Comparison of ENCODE assay signal across 11 cellular contexts in the genomic region with DNA sequence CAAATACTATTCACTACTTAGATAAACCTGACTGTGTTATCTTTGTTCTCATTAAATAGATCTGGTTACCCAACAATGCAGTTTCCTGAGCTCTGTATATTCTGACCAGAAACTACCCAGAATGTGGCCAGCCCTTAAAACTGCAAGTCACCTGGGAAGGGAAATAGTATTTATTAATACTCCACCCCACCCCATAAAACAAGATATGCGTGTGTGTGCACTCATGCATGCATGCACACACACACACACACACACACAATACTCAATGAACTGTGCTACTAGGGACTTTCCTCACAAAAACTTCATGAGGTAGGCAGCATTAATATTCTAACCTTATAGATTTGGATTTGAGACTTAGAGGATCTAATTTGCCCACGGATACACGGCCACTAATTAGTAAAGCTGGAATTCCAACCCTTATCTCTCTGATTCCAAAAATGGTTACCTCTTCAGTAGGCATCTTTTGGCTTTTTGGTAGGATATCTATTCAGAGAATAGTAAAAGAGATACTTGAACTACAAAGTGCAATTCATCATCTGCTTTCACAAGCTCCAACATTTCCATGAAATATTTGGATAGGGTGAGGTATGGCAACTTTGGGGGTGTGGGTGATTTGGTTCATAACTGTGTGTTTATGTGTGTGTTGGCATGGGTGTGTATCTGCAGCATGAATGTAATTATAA.
DNase-seq lines count a peak whose midpoint lies in the region; ATAC-seq and TF ChIP-seq lines count a peak whose summit lies in the region.
"Had no signal": no experiment of that assay in that cellular context is flagged by ENCODE, and none has a peak within 500 bp of the region (broad histone marks: within the 10 kb centered on the region; RNA-seq: fewer than 3 reads in every experiment).

No MANE protein-coding gene starts in this region.

- TF ChIP-seq CTCF in mammary epithelial cell (conservative IDR thresholded peaks at IDR 0.05 in 1 of 2, IDR thresholded peaks at IDR 0.05 in 1 of 2; ENCODE audit: extremely low read depth in 1 of 2, insufficient read depth in 1 of 2, low read depth in 1 of 2, low read length in 2 of 2), result no peak
- no peak for TF ChIP-seq CTCF in left lung (IDR thresholded peaks at IDR 0.05)
- no peak for TF ChIP-seq CTCF in left ventricle myocardium inferior (IDR thresholded peaks at IDR 0.05; ENCODE audit: borderline replicate concordance)

- peak; percentile 49 for ATAC-seq in GM19395 (IDR thresholded peaks at IDR 0.05; ENCODE audit: unreplicated experiment)
- peak; percentile 46 for ATAC-seq in HG03108 (IDR thresholded peaks at IDR 0.05; ENCODE audit: unreplicated experiment)
- ATAC-seq in GM21717 (IDR thresholded peaks at IDR 0.05; ENCODE audit: unreplicated experiment), result no peak
- no peak for ATAC-seq in left lung
- ATAC-seq: Right ventricle myocardium inferior had no signal

- H3K4me2 ChIP-seq in mammary epithelial cell (ENCODE audit: insufficient read depth, low read depth, low read length), result peak overlapping the region; percentile 57

- BruUV-seq in mammary epithelial cell (replicated peaks; lab: Mats Ljungman, UMichigan), result no TSS peak

- DNase-seq in Caki2 (ENCODE audit: low read depth) (peak; percentile 88), mammary epithelial cell (no peak), left lung (no peak), left ventricle myocardium inferior (no peak), NOMO-1 treated with dmso at 0.1 percent for 144 hours (lab: John Stamatoyannopoulos, UW; ENCODE audit: unreplicated experiment) (no peak)
- DNase-seq: activated T-cell treated with anti-CD3 and anti-CD28 coated beads, Interleukin-2, amount 50 U/mL, for 48 hours; esophagus squamous epithelium had no signal

- H3K36me3 ChIP-seq in mammary epithelial cell (ENCODE audit: insufficient read depth, low read length) (no peaks in the 10 kb centered on the region), left lung (no peaks in the 10 kb centered on the region), left ventricle myocardium inferior (no peaks in the 10 kb centered on the region)
- H3K36me3 ChIP-seq: esophagus squamous epithelium had no signal

- H3K27ac ChIP-seq in mammary epithelial cell (ENCODE audit: insufficient read depth, low read depth, low read length), result peak overlapping the region; percentile 92
- H3K27ac ChIP-seq in left lung, result no peak overlapping the region
- H3K27ac ChIP-seq in left ventricle myocardium inferior (replicated peaks), result no peak overlapping the region
- H3K27ac ChIP-seq: esophagus squamous epithelium had no signal

- H3K4me3 ChIP-seq in mammary epithelial cell (replicated peaks in 1 of 3; ENCODE audit: insufficient read depth in 1 of 3, low read depth in 2 of 3, low read length in 3 of 3) (no peak overlapping the region), left lung (no peak overlapping the region), left ventricle myocardium inferior (no peak overlapping the region)
- H3K4me3 ChIP-seq: esophagus squamous epithelium had no signal

- H4K20me1 ChIP-seq in mammary epithelial cell (ENCODE audit: insufficient read depth, low read length), result no peaks in the 10 kb centered on the region

- H3K4me1 ChIP-seq in mammary epithelial cell (ENCODE audit: insufficient read depth, low read length) (peaks cover 70% of the 10 kb centered on the region), left lung (peaks cover 0 to 21% of the 10 kb centered on the region in 2 donors), left ventricle myocardium inferior (peaks cover 41% of the 10 kb centered on the region)

- H3K79me2 ChIP-seq in mammary epithelial cell (ENCODE audit: insufficient read depth, low read length), result no peaks in the 10 kb centered on the region

- dilution Hi-C loops in mammary epithelial cell (cut with HindIII; ENCODE audit: low sequenced_read_pairs), result no loop called here

- in situ Hi-C loops in Caki2 (cut with HindIII; ENCODE audit: low pct_unique_long_range_greater_than_20kb, low sequenced_read_pairs) (no loop called here), mammary epithelial cell (cut with MboI; ENCODE audit: low sequenced_read_pairs in 2 of 2) (no loop called here)

- H2AFZ ChIP-seq in mammary epithelial cell (ENCODE audit: low read depth, low read length), result peak overlapping the region; percentile 82

- H3K27me3 ChIP-seq in mammary epithelial cell (ENCODE audit: insufficient read depth, low read length), result no peaks in the 10 kb centered on the region
- H3K27me3 ChIP-seq in left lung, result no peaks in the 10 kb centered on the region
- no peaks in the 10 kb centered on the region for H3K27me3 ChIP-seq in left ventricle myocardium inferior (ENCODE audit: low read depth)
- H3K27me3 ChIP-seq: esophagus squamous epithelium had no signal

- CTCF ChIA-PET in mammary epithelial cell (lab: Charles Lee; ENCODE audit: low non-redundant PET), result interaction anchor here (0.6 to 0.8 kb wide), 2 partner anchors 40 to 615 kb away, joined by 3 to 5 read pairs; no protein-coding TSS in a partner anchor

- H3K9me3 ChIP-seq in mammary epithelial cell (replicated peaks; ENCODE audit: insufficient read depth, low read length) (no peaks in the 10 kb centered on the region), left lung (no peaks in the 10 kb centered on the region), left ventricle myocardium inferior (replicated peaks) (no peaks in the 10 kb centered on the region)
- H3K9me3 ChIP-seq: esophagus squamous epithelium had no signal

- WGBS in mammary epithelial cell (ENCODE audit: low coverage, missing lambda C conversion rate), result 95% methylated on average over 3 of the region's 3 CpGs

- intact Hi-C loops in mammary epithelial cell (cut with micrococcal nuclease) (no loop called here), left lung (cut with DNase I) (no loop called here), left ventricle myocardium inferior (cut with micrococcal nuclease) (no loop called here)

- peak overlapping the region; percentile 18 for H3K9ac ChIP-seq in mammary epithelial cell (ENCODE audit: insufficient read depth, low read length)

Comparison
In these comparisons a context has a peak if more than half of its experiments do, and no peak if none do; other contexts are left out.
1. ATAC-seq: peak in GM19395 (single experiment) and HG03108 (single experiment); none in GM21717 (single experiment) and left lung (single experiment).